ENCODE assay signal across 32 cellular contexts in genomic region chr10:25278180-25278579, GRCh38.
"Had no signal": no experiment of that assay in that cellular context is flagged by ENCODE, and none has a peak within 500 bp of the region (broad histone marks: within the 10 kb centered on the region; RNA-seq: fewer than 3 reads in every experiment).

No MANE protein-coding gene starts in this region.

- H3K4me1 ChIP-seq: adrenal gland, body of pancreas, breast epithelium had no signal

- FAIRE-seq: astrocyte, TTC549 had no signal

- DNase-seq: activated B cell treated with CpG ODN at 0.5 μM for 24 hours; activated CD4-positive, alpha-beta memory T cell treated with anti-CD3 and anti-CD28 coated beads for 36 hours; activated CD4-positive, alpha-beta T cell treated with anti-CD3 and anti-CD28 coated beads for 4 hours; activated CD4-positive, alpha-beta T cell treated with anti-CD3 and anti-CD28 coated beads, Interleukin-2, amount 10 ng/mL, durations not matched to agents 24 days and 14 days; activated CD4-positive, alpha-beta T cell treated with anti-CD3 and anti-CD28 coated beads, Interleukin-2, amount 50 U/mL, for 1 hour; activated CD4-positive, alpha-beta T cell treated with anti-CD3 and anti-CD28 coated beads, Interleukin-2, amount 50 U/mL, for 4 hours; activated CD4-positive, CD25-positive, alpha-beta regulatory T cell treated with anti-CD3 and anti-CD28 coated beads, Interleukin-2, amount 50 U/mL, for 72 hours; activated CD8-positive, alpha-beta memory T cell treated with anti-CD3 and anti-CD28 coated beads, Interleukin-2, amount 50 U/mL, for 4 hours; activated CD8-positive, alpha-beta T cell treated with anti-CD3 and anti-CD28 coated beads for 36 hours; activated effector memory CD4-positive, alpha-beta T cell treated with anti-CD3 and anti-CD28 coated beads, Interleukin-2, amount 50 U/mL, for 16 hours; activated gamma-delta T cell treated with Interleukin-2 at 50 U/mL for 16 hours; activated naive CD4-positive, alpha-beta T cell; activated naive CD4-positive, alpha-beta T cell treated with anti-CD3 and anti-CD28 coated beads for 36 hours; activated naive CD4-positive, alpha-beta T cell treated with anti-CD3 and anti-CD28 coated beads, Interleukin-2, amount 50 U/mL, for 16 hours; activated naive CD8-positive, alpha-beta T cell treated with anti-CD3 and anti-CD28 coated beads for 36 hours; activated T-cell treated with anti-CD3 and anti-CD28 coated beads for 4 hours; activated T-cell treated with anti-CD3 and anti-CD28 coated beads, Interleukin-2, amount 50 U/mL, for 1 hour; activated T-cell treated with anti-CD3 and anti-CD28 coated beads, Interleukin-2, amount 50 U/mL, for 4 hours; activated T-cell treated with anti-CD3 and anti-CD28 coated beads, Interleukin-2, amount 50 U/mL, for 72 hours; adrenal gland; amniotic stem cell; aorta; body of pancreas; brain microvascular endothelial cell; central memory CD4-positive, alpha-beta T cell; T-helper 2 cell; T-helper 9 cell had no signal

- H3K27ac ChIP-seq: adrenal gland, body of pancreas, brain microvascular endothelial cell, breast epithelium had no signal

- ATAC-seq: activated CD8-positive, alpha-beta T cell treated with anti-CD3 and anti-CD28 coated beads for 36 hours; activated naive CD4-positive, alpha-beta T cell treated with anti-CD3 and anti-CD28 coated beads, Interleukin-2, amount 50 U/mL, for 72 hours; activated T-cell treated with anti-CD3 and anti-CD28 coated beads, Interleukin-2, amount 50 U/mL, for 4 hours; activated T-cell treated with anti-CD3 and anti-CD28 coated beads, Interleukin-2, amount 50 U/mL, for 72 hours; activated T-helper 17 cell treated with anti-CD3 and anti-CD28 coated beads, Interleukin-2, amount 50 U/mL, for 72 hours; body of pancreas had no signal

- H3K4me3 ChIP-seq: adrenal gland, body of pancreas, breast epithelium had no signal

- H3K36me3 ChIP-seq: adrenal gland, brain microvascular endothelial cell, breast epithelium had no signal

- H3K27me3 ChIP-seq: adrenal gland, body of pancreas, brain microvascular endothelial cell, breast epithelium had no signal
